ENCODE assay signal across 12 cellular contexts in genomic region chr2:181738074-181738473, GRCh38. TPM values are rescaled to one million over a fixed set of nuclear protein-coding genes. Genes with fewer than 3 reads are reported as not detected.
DNase-seq lines count a peak whose midpoint lies in the region; ATAC-seq, FAIRE-seq and TF ChIP-seq lines count a peak whose summit lies in the region.
"Had no signal": no experiment of that assay in that cellular context is flagged by ENCODE, and none has a peak within 500 bp of the region (broad histone marks: within the 10 kb centered on the region; RNA-seq: fewer than 3 reads in every experiment).

No MANE protein-coding gene starts in this region.

- H3K27ac Mint-ChIP-seq in activated T-helper 2 cell treated with anti-CD3 and anti-CD28 coated beads, Interferon-gamma antibody, Interleukin-2, Interleukin-4, amounts not matched to agents 10 μg/mL and 5 μg/mL and 100 μg/mL, durations not matched to agents 14 hours and 24 hours and 36 hours, result no peak overlapping the region

- intact Hi-C loops in endothelial cell of umbilical vein (cut with micrococcal nuclease), result loop anchor here (1.0 kb wide), 1 partner anchor 339 kb away; no protein-coding TSS in a partner anchor
- intact Hi-C loops in activated T-helper 2 cell treated with anti-CD3 and anti-CD28 coated beads, Interferon-gamma antibody, Interleukin-2, Interleukin-4, amounts not matched to agents 10 μg/mL and 5 μg/mL and 100 μg/mL, durations not matched to agents 14 hours and 24 hours and 36 hours (cut with micrococcal nuclease), result no loop called here

- no peak for TF ChIP-seq POLR2A in endothelial cell of umbilical vein (IDR thresholded peaks at IDR 0.05; ENCODE audit: low read depth, low read length)

- no peaks in the 10 kb centered on the region for H3K9me3 ChIP-seq in endothelial cell of umbilical vein (replicated peaks; ENCODE audit: control insufficient read depth, insufficient read depth, low read length)

- H3K9me1 ChIP-seq in endothelial cell of umbilical vein (replicated peaks; ENCODE audit: control insufficient read depth, extremely low read depth, insufficient read depth, low read length), result no peaks in the 10 kb centered on the region

- no TSS peak for BruUV-seq in endothelial cell of umbilical vein (replicated peaks; lab: Mats Ljungman, UMichigan)

- H3K36me3 ChIP-seq in endothelial cell of umbilical vein (ENCODE audit: control insufficient read depth in 2 of 2, extremely low read depth in 1 of 2, insufficient read depth in 2 of 2, low read length in 2 of 2), result no peaks in the 10 kb centered on the region

- CTCF ChIA-PET in endothelial cell of umbilical vein (lab: Charles Lee), result interaction anchor here (0.7 to 1.9 kb wide), 19 partner anchors 12 to 1614 kb away, joined by 3 to 22 read pairs (median 5); no protein-coding TSS in a partner anchor

- no peak overlapping the region for H3K27ac ChIP-seq in endothelial cell of umbilical vein (ENCODE audit: insufficient read depth, low read depth, low read length)

- H3K4me1 Mint-ChIP-seq in activated T-helper 2 cell treated with anti-CD3 and anti-CD28 coated beads, Interferon-gamma antibody, Interleukin-2, Interleukin-4, amounts not matched to agents 10 μg/mL and 5 μg/mL and 100 μg/mL, durations not matched to agents 14 hours and 24 hours and 36 hours (ENCODE audit: low read depth), result peaks cover 3% of the 10 kb centered on the region

- peaks cover 36% of the 10 kb centered on the region for H3K27me3 Mint-ChIP-seq in activated T-helper 2 cell treated with anti-CD3 and anti-CD28 coated beads, Interferon-gamma antibody, Interleukin-2, Interleukin-4, amounts not matched to agents 10 μg/mL and 5 μg/mL and 100 μg/mL, durations not matched to agents 14 hours and 24 hours and 36 hours (ENCODE audit: low read depth)

- H3K4me2 ChIP-seq in endothelial cell of umbilical vein (ENCODE audit: insufficient read depth, low read length), result no peak overlapping the region

- ATAC-seq in GM19395 (IDR thresholded peaks at IDR 0.05; ENCODE audit: unreplicated experiment) (peak; percentile 70), GM21576 (IDR thresholded peaks at IDR 0.05; ENCODE audit: unreplicated experiment) (no peak)
- ATAC-seq: left ventricle myocardium superior had no signal

- no peaks in the 10 kb centered on the region for H3K27me3 ChIP-seq in endothelial cell of umbilical vein (ENCODE audit: control insufficient read depth in 2 of 2, insufficient read depth in 2 of 2, low read length in 2 of 2)

- no peaks in the 10 kb centered on the region for H4K20me1 ChIP-seq in endothelial cell of umbilical vein (replicated peaks; ENCODE audit: control insufficient read depth, extremely low read depth, insufficient read depth, low read length)

- H3K4me3 Mint-ChIP-seq in activated T-helper 2 cell treated with anti-CD3 and anti-CD28 coated beads, Interferon-gamma antibody, Interleukin-2, Interleukin-4, amounts not matched to agents 10 μg/mL and 5 μg/mL and 100 μg/mL, durations not matched to agents 14 hours and 24 hours and 36 hours (ENCODE audit: low read depth), result no peak overlapping the region

- H3K4me1 ChIP-seq in endothelial cell of umbilical vein (ENCODE audit: control insufficient read depth, extremely low read depth, insufficient read depth, low read length), result peaks cover 2% of the 10 kb centered on the region

- no peak overlapping the region for H2AFZ ChIP-seq in endothelial cell of umbilical vein (ENCODE audit: low read depth, low read length)

- H3K36me3 Mint-ChIP-seq in activated T-helper 2 cell treated with anti-CD3 and anti-CD28 coated beads, Interferon-gamma antibody, Interleukin-2, Interleukin-4, amounts not matched to agents 10 μg/mL and 5 μg/mL and 100 μg/mL, durations not matched to agents 14 hours and 24 hours and 36 hours (ENCODE audit: low read depth), result no peaks in the 10 kb centered on the region

- no peak overlapping the region for H3K9ac ChIP-seq in endothelial cell of umbilical vein (replicated peaks; ENCODE audit: extremely low read depth, insufficient read depth, low read length)

- POLR2A ChIA-PET in endothelial cell of umbilical vein (lab: Charles Lee), result interaction anchor here (0.7 kb wide), 2 partner anchors 9 to 180 kb away, joined by 3 to 4 read pairs; no protein-coding TSS in a partner anchor

- no peaks in the 10 kb centered on the region for H3K9me3 Mint-ChIP-seq in activated T-helper 2 cell treated with anti-CD3 and anti-CD28 coated beads, Interferon-gamma antibody, Interleukin-2, Interleukin-4, amounts not matched to agents 10 μg/mL and 5 μg/mL and 100 μg/mL, durations not matched to agents 14 hours and 24 hours and 36 hours

- peak; percentile 19 to 20 for TF ChIP-seq CTCF in endothelial cell of umbilical vein (IDR thresholded peaks at IDR 0.05; ENCODE audit: extremely low read depth in 1 of 2, insufficient read depth in 1 of 2, low read depth in 1 of 2, low read length in 2 of 2)

- no peak overlapping the region for H3K4me3 ChIP-seq in endothelial cell of umbilical vein (replicated peaks in 1 of 3; ENCODE audit: insufficient read depth in 1 of 3, low read depth in 1 of 3, low read length in 3 of 3)

- peak; percentile 26 for FAIRE-seq in endothelial cell of umbilical vein (lab: Jason Lieb, UNC)

- DNase-seq in A172 (ENCODE audit: low spot score) (peak; percentile 37), NCI-H2227 treated with DMSO at 0.1 percent for 48 hours (lab: John Stamatoyannopoulos, UW) (peak; percentile 13), endothelial cell of umbilical vein (ENCODE audit: low read depth, low spot score) (peak; percentile 28), NCI-H774 (lab: John Stamatoyannopoulos, UW) (no peak), COLO829 (ENCODE audit: low spot score) (no peak)
- DNase-seq in activated T-helper 2 cell treated with anti-CD3 and anti-CD28 coated beads, Interferon-gamma antibody, Interleukin-2, Interleukin-4, amounts not matched to agents 10 μg/mL and 5 μg/mL and 100 μg/mL, durations not matched to agents 14 hours and 24 hours and 36 hours (ENCODE audit: low spot score), result no peak
- DNase-seq: activated effector memory CD4-positive, alpha-beta T cell treated with Interleukin-2 at 50 U/mL for 16 hours; effector CD8-positive, alpha-beta T cell; left ventricle myocardium superior; NCI-H187 treated with DMSO at 0.1 percent for 48 hours had no signal

- dilution Hi-C loops in endothelial cell of umbilical vein (cut with MboI; ENCODE audit: extremely low pct_ligation_motif_present, low sequenced_read_pairs), result no loop called here

- no peaks in the 10 kb centered on the region for H3K79me2 ChIP-seq in endothelial cell of umbilical vein (ENCODE audit: control insufficient read depth, insufficient read depth, low read length)

TF ChIP-seq in endothelial cell of umbilical vein, 7 proteins besides CTCF, POLR2A, EP300 and RAD21:
- TF ChIP-seq POLR2AphosphoS5 (IDR thresholded peaks at IDR 0.05; ENCODE audit: insufficient read depth, low read depth, low read length), result no peak
- no peak for TF ChIP-seq FOS (IDR thresholded peaks at IDR 0.05; ENCODE audit: borderline replicate concordance, insufficient read depth, low read length)

RNA-seq across cellular contexts. Expression of gene NEUROD1, which starts 57.8 kb away (rescaled TPM):
- total RNA-seq in A172 (2014; rRNA removed; shearing (Covaris generic)), result not detected in 2 replicates
- not detected in 2 replicates for total RNA-seq in endothelial cell of umbilical vein
- polyA plus RNA-seq in endothelial cell of umbilical vein, result not detected in 2 replicates
- polyA plus RNA-seq in endothelial cell of umbilical vein (2011; cell fraction: cytosol; rRNA removed), result not detected in 2 replicates
- not detected in 2 replicates for polyA plus RNA-seq in endothelial cell of umbilical vein (2011; cell fraction: nucleus; rRNA removed)
- polyA plus RNA-seq in endothelial cell of umbilical vein (2012), result not detected in 2 replicates
- polyA minus RNA-seq in endothelial cell of umbilical vein, result not detected in 2 replicates
- not detected for polyA minus RNA-seq in endothelial cell of umbilical vein (2011; cell fraction: cytosol; rRNA and poly(A)+ RNA removed)
- not detected in 2 replicates for polyA minus RNA-seq in endothelial cell of umbilical vein (2011; cell fraction: nucleus; rRNA and poly(A)+ RNA removed)
- total RNA-seq in activated T-helper 2 cell treated with anti-CD3 and anti-CD28 coated beads, Interferon-gamma antibody, Interleukin-2, Interleukin-4, amounts not matched to agents 10 μg/mL and 5 μg/mL and 100 μg/mL, durations not matched to agents 14 hours and 24 hours and 36 hours, result not detected in 2 replicates
- total RNA-seq: left ventricle myocardium superior had no signal

Comparison
In these comparisons a context has a peak if more than half of its experiments do, and no peak if none do; other contexts are left out.
1. DNase-seq: peak in A172 (single experiment), NCI-H2227 treated with DMSO at 0.1 percent for 48 hours (single experiment) and endothelial cell of umbilical vein (single experiment); none in NCI-H774 (single experiment), COLO829 (single experiment) and activated T-helper 2 cell treated with anti-CD3 and anti-CD28 coated beads, Interferon-gamma antibody, Interleukin-2, Interleukin-4, amounts not matched to agents 10 μg/mL and 5 μg/mL and 100 μg/mL, durations not matched to agents 14 hours and 24 hours and 36 hours (single experiment).